In the genomic region with DNA sequence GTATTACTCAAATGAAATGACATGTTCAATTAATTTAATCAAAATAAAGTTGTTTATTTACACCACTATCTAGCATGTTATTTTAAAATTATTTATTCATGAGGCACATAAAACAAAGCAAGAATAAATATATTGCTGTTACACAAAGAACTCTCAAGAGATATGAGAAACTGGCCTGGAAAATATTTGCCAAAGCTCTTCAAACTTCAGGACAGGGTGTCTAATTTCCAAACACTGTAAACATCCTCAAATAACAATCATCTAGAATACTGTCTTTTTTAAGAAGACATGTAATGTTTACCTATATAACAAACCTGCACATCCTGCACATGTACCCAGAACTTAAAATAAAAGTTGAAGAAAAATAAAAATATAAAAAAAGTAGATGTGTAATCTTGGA, we compare ENCODE assay signal across 21 cellular contexts.
"Had no signal": no experiment of that assay in that cellular context is flagged by ENCODE, and none has a peak within 500 bp of the region (broad histone marks: within the 10 kb centered on the region; RNA-seq: fewer than 3 reads in every experiment).

No MANE protein-coding gene starts in this region.

- H3K4me3 Mint-ChIP-seq: activated CD4-positive, alpha-beta T cell treated with anti-CD3 and anti-CD28 coated beads, Interleukin-2, amount 10 ng/mL, durations not matched to agents 24 days and 14 days; activated CD8-positive, alpha-beta T cell treated with anti-CD3 and anti-CD28 coated beads, Interleukin-2, amount 10 ng/mL, durations not matched to agents 7 days and 5 days; natural killer cell; type B pancreatic cell had no signal

- H3K9me3 Mint-ChIP-seq: activated CD4-positive, alpha-beta T cell treated with anti-CD3 and anti-CD28 coated beads, Interleukin-2, amount 10 ng/mL, durations not matched to agents 24 days and 14 days; type B pancreatic cell had no signal

- ATAC-seq: activated CD8-positive, alpha-beta T cell treated with anti-CD3 and anti-CD28 coated beads, Interleukin-2, amount 10 ng/mL, durations not matched to agents 7 days and 5 days; foreskin keratinocyte; left lobe of liver; natural killer cell; pancreas; right lobe of liver had no signal

- DNase-seq: activated CD4-positive, alpha-beta T cell treated with anti-CD3 and anti-CD28 coated beads, Interleukin-2, amount 10 ng/mL, durations not matched to agents 24 days and 14 days; activated CD8-positive, alpha-beta T cell treated with anti-CD3 and anti-CD28 coated beads, Interleukin-2, amount 10 ng/mL, durations not matched to agents 7 days and 5 days; activated effector memory CD4-positive, alpha-beta T cell treated with anti-CD3 and anti-CD28 coated beads, Interleukin-2, amount 50 U/mL, for 16 hours; activated naive CD4-positive, alpha-beta T cell treated with anti-CD3 and anti-CD28 coated beads, Interleukin-2, amount 50 U/mL, for 16 hours; activated T-cell treated with anti-CD3 and anti-CD28 coated beads, Interleukin-2, amount 50 U/mL, for 48 hours; aorta; brain microvascular endothelial cell; central memory CD4-positive, alpha-beta T cell; dorsolateral prefrontal cortex; foreskin keratinocyte; glutamatergic neuron; hippocampal formation; islet precursor cell; natural killer cell; pancreas; right lobe of liver; stimulated activated CD4-positive, alpha-beta T cell treated with anti-CD3 and anti-CD28 coated beads, Interleukin-4, amount 100 ng/mL, for 1 hour; T1000; testis had no signal

- H3K36me3 Mint-ChIP-seq: natural killer cell, type B pancreatic cell had no signal

- H3K27me3 Mint-ChIP-seq: activated CD4-positive, alpha-beta T cell treated with anti-CD3 and anti-CD28 coated beads, Interleukin-2, amount 10 ng/mL, durations not matched to agents 24 days and 14 days had no signal

- H3K27ac Mint-ChIP-seq: activated CD4-positive, alpha-beta T cell treated with anti-CD3 and anti-CD28 coated beads, Interleukin-2, amount 10 ng/mL, durations not matched to agents 24 days and 14 days; activated CD8-positive, alpha-beta T cell treated with anti-CD3 and anti-CD28 coated beads, Interleukin-2, amount 10 ng/mL, durations not matched to agents 7 days and 5 days; natural killer cell; type B pancreatic cell had no signal

- H3K4me1 Mint-ChIP-seq: activated CD4-positive, alpha-beta T cell treated with anti-CD3 and anti-CD28 coated beads, Interleukin-2, amount 10 ng/mL, durations not matched to agents 24 days and 14 days; natural killer cell had no signal
